13 cellular contexts compared by ENCODE assay signal in the genomic region with DNA sequence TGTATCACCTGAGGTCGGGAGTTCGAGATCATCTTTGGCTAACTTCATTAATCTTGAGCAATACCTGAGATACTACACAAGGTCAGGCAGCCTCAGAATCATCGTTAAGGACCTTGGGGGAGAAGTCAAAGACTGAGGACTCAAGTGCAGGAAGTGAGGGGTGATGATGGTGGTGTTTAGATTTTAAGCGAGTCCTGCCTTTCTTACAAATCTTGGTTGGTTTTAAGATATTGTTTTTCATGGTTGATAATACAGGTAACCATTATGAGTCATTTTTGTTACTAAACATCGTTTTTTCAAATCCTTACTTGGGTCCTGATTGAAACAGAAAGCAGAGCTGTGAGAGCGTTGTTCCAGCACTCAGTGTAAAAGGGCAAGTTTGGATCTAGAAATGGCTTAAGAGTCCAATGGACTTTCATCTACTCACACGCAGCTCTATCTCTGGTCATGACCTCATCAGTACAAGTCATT. TPM values are rescaled to one million over a fixed set of nuclear protein-coding genes. Genes with fewer than 3 reads are reported as not detected.
DNase-seq lines count a peak whose midpoint lies in the region; ATAC-seq, FAIRE-seq and TF ChIP-seq lines count a peak whose summit lies in the region.
"Had no signal": no experiment of that assay in that cellular context is flagged by ENCODE, and none has a peak within 500 bp of the region (broad histone marks: within the 10 kb centered on the region; RNA-seq: fewer than 3 reads in every experiment).

No MANE protein-coding gene starts in this region.

- peaks cover 11 to 15% of the 10 kb centered on the region in 2 donors for H3K4me1 ChIP-seq in kidney (ENCODE audit: control insufficient read depth in 1 of 2, insufficient read depth in 1 of 2, low read depth in 1 of 2, low read length in 2 of 2)
- H3K4me1 ChIP-seq: A549 had no signal

- peak; percentile 34 for DNase-seq in activated CD4-positive, alpha-beta T cell treated with anti-CD3 and anti-CD28 coated beads, Interleukin-2, amount 10 ng/mL, durations not matched to agents 7 days and 5 days
- DNase-seq in activated CD4-positive, alpha-beta T cell treated with anti-CD3 and anti-CD28 coated beads, Interleukin-2, amount 50 U/mL, for 1 hour = no peak
- DNase-seq in activated CD4-positive, alpha-beta memory T cell treated with anti-CD3 and anti-CD28 coated beads for 36 hours = peak; percentile 66
- DNase-seq in natural killer cell treated with Interleukin-12 subunit alpha and Interleukin-12 subunit beta and Interleukin-15 and Interleukin-18, amount 100 ng/mL, for 72 hours (ENCODE audit: low spot score) = no peak
- DNase-seq in dermis blood vessel endothelial cell = no peak
- no peak for DNase-seq in kidney
- DNase-seq: DND-41, NCI-H187 treated with DMSO at 0.1 percent for 48 hours had no signal

- CTCF ChIA-PET in activated CD4-positive, alpha-beta T cell treated with anti-CD3 and anti-CD28 coated beads, Interleukin-2, amount 10 ng/mL, durations not matched to agents 7 days and 5 days (lab: Charles Lee) = interaction anchor here (0.6 to 9.6 kb wide), 11 partner anchors 19 to 1084 kb away, joined by 3 to 194 read pairs (median 5); no protein-coding TSS in a partner anchor
- CTCF ChIA-PET in activated CD4-positive, alpha-beta memory T cell treated with anti-CD3 and anti-CD28 coated beads for 36 hours (lab: Charles Lee) = interaction anchor here (0.9 to 9.5 kb wide), 8 partner anchors 31 to 131 kb away, joined by 3 to 551 read pairs (median 4); no protein-coding TSS in a partner anchor

- peaks cover 84% of the 10 kb centered on the region for H3K36me3 Mint-ChIP-seq in activated CD4-positive, alpha-beta T cell treated with anti-CD3 and anti-CD28 coated beads, Interleukin-2, amount 10 ng/mL, durations not matched to agents 7 days and 5 days (ENCODE audit: low read depth)
- peaks cover 83% of the 10 kb centered on the region for H3K36me3 Mint-ChIP-seq in activated CD4-positive, alpha-beta memory T cell treated with anti-CD3 and anti-CD28 coated beads for 36 hours
- peaks cover 64% of the 10 kb centered on the region for H3K36me3 Mint-ChIP-seq in natural killer cell treated with Interleukin-12 subunit alpha and Interleukin-12 subunit beta and Interleukin-15 and Interleukin-18, amount 100 ng/mL, for 72 hours

- no peaks in the 10 kb centered on the region for H3K9me3 Mint-ChIP-seq in activated CD4-positive, alpha-beta T cell treated with anti-CD3 and anti-CD28 coated beads, Interleukin-2, amount 10 ng/mL, durations not matched to agents 7 days and 5 days
- no peaks in the 10 kb centered on the region for H3K9me3 Mint-ChIP-seq in activated CD4-positive, alpha-beta memory T cell treated with anti-CD3 and anti-CD28 coated beads for 36 hours
- H3K9me3 Mint-ChIP-seq in natural killer cell treated with Interleukin-12 subunit alpha and Interleukin-12 subunit beta and Interleukin-15 and Interleukin-18, amount 100 ng/mL, for 72 hours = no peaks in the 10 kb centered on the region
- H3K9me3 Mint-ChIP-seq: dendritic cell treated with granulocyte-macrophage colony-stimulating factor and Interleukin-4, amounts not matched to agents 40 ng/mL and 50 ng/mL, for 4 days had no signal

- POLR2A ChIA-PET in activated CD4-positive, alpha-beta T cell treated with anti-CD3 and anti-CD28 coated beads, Interleukin-2, amount 10 ng/mL, durations not matched to agents 7 days and 5 days (lab: Charles Lee) = interaction anchor here (0.6 to 2.1 kb wide), 6 partner anchors 53 to 128 kb away, joined by 3 to 7 read pairs (median 3); no protein-coding TSS in a partner anchor
- POLR2A ChIA-PET in activated CD4-positive, alpha-beta memory T cell treated with anti-CD3 and anti-CD28 coated beads for 36 hours (lab: Charles Lee) = interaction anchor here (0.6 to 9.6 kb wide), 15 partner anchors 8 to 139 kb away, joined by 3 to 394 read pairs (median 5); no protein-coding TSS in a partner anchor

- H3K36me3 ChIP-seq in kidney (ENCODE audit: control insufficient read depth in 1 of 2, insufficient read depth in 2 of 2, low read length in 2 of 2) = no peaks in the 10 kb centered on the region

- peak; percentile 25 for ATAC-seq in HG02759 (IDR thresholded peaks at IDR 0.05; ENCODE audit: unreplicated experiment)
- ATAC-seq in natural killer cell treated with Interleukin-12 subunit alpha and Interleukin-12 subunit beta and Interleukin-15 and Interleukin-18, amount 100 ng/mL, for 72 hours = peak in 1 of 2 donors; percentile 19
- ATAC-seq in HG03439 (IDR thresholded peaks at IDR 0.05; ENCODE audit: unreplicated experiment) = no peak
- ATAC-seq: A549 had no signal

- no peaks in the 10 kb centered on the region for H3K27me3 Mint-ChIP-seq in activated CD4-positive, alpha-beta T cell treated with anti-CD3 and anti-CD28 coated beads, Interleukin-2, amount 10 ng/mL, durations not matched to agents 7 days and 5 days
- H3K27me3 Mint-ChIP-seq in activated CD4-positive, alpha-beta memory T cell treated with anti-CD3 and anti-CD28 coated beads for 36 hours = no peaks in the 10 kb centered on the region
- H3K27me3 Mint-ChIP-seq in natural killer cell treated with Interleukin-12 subunit alpha and Interleukin-12 subunit beta and Interleukin-15 and Interleukin-18, amount 100 ng/mL, for 72 hours = no peaks in the 10 kb centered on the region

- H3K4me1 Mint-ChIP-seq in activated CD4-positive, alpha-beta T cell treated with anti-CD3 and anti-CD28 coated beads, Interleukin-2, amount 10 ng/mL, durations not matched to agents 7 days and 5 days = peaks cover 67% of the 10 kb centered on the region
- peaks cover 72% of the 10 kb centered on the region for H3K4me1 Mint-ChIP-seq in activated CD4-positive, alpha-beta memory T cell treated with anti-CD3 and anti-CD28 coated beads for 36 hours (ENCODE audit: low read depth)
- peaks cover 71 to 82% of the 10 kb centered on the region in 2 donors for H3K4me1 Mint-ChIP-seq in natural killer cell treated with Interleukin-12 subunit alpha and Interleukin-12 subunit beta and Interleukin-15 and Interleukin-18, amount 100 ng/mL, for 72 hours (ENCODE audit: low read depth in 2 of 2)

- H3K9me3 ChIP-seq in kidney (ENCODE audit: control insufficient read depth in 1 of 2, low read length in 2 of 2) = no peaks in the 10 kb centered on the region
- H3K9me3 ChIP-seq: A549 had no signal

- peak overlapping the region; percentile 95 for H3K27ac Mint-ChIP-seq in activated CD4-positive, alpha-beta T cell treated with anti-CD3 and anti-CD28 coated beads, Interleukin-2, amount 10 ng/mL, durations not matched to agents 7 days and 5 days
- peak overlapping the region; percentile 99 for H3K27ac Mint-ChIP-seq in activated CD4-positive, alpha-beta memory T cell treated with anti-CD3 and anti-CD28 coated beads for 36 hours
- H3K27ac Mint-ChIP-seq in natural killer cell treated with Interleukin-12 subunit alpha and Interleukin-12 subunit beta and Interleukin-15 and Interleukin-18, amount 100 ng/mL, for 72 hours = peak overlapping the region; percentile 87 to 94
- H3K27ac Mint-ChIP-seq: dendritic cell treated with granulocyte-macrophage colony-stimulating factor and Interleukin-4, amounts not matched to agents 40 ng/mL and 50 ng/mL, for 4 days had no signal

- H3K4me3 ChIP-seq in kidney (ENCODE audit: low read length in 2 of 2) = peak overlapping the region in 1 of 2 donors; percentile 59
- H3K4me3 ChIP-seq: A549 had no signal

- no peak overlapping the region for H3K9ac ChIP-seq in kidney (ENCODE audit: low read length in 2 of 2)

- TF ChIP-seq CTCF in kidney (IDR thresholded peaks at IDR 0.05; ENCODE audit: borderline replicate concordance, extremely low read depth, insufficient read depth) = no peak

- intact Hi-C loops in activated CD4-positive, alpha-beta memory T cell treated with anti-CD3 and anti-CD28 coated beads for 36 hours (cut with micrococcal nuclease) = loop anchor here (1.0 kb wide), 7 partner anchors 51 to 128 kb away; no protein-coding TSS in a partner anchor
- intact Hi-C loops in kidney (cut with DNase I) = no loop called here

- no peak overlapping the region for H3K27ac ChIP-seq in kidney (ENCODE audit: low read depth in 2 of 2, low read length in 2 of 2)
- H3K27ac ChIP-seq: A549 had no signal

- FAIRE-seq in kidney (lab: Jason Lieb, UNC) = no peak
- FAIRE-seq: A549, urothelium cell line had no signal

- peak overlapping the region; percentile 98 for H3K4me3 Mint-ChIP-seq in activated CD4-positive, alpha-beta T cell treated with anti-CD3 and anti-CD28 coated beads, Interleukin-2, amount 10 ng/mL, durations not matched to agents 7 days and 5 days
- peak overlapping the region; percentile 95 for H3K4me3 Mint-ChIP-seq in activated CD4-positive, alpha-beta memory T cell treated with anti-CD3 and anti-CD28 coated beads for 36 hours
- peak overlapping the region; percentile 91 for H3K4me3 Mint-ChIP-seq in natural killer cell treated with Interleukin-12 subunit alpha and Interleukin-12 subunit beta and Interleukin-15 and Interleukin-18, amount 100 ng/mL, for 72 hours
- H3K4me3 Mint-ChIP-seq: dendritic cell treated with granulocyte-macrophage colony-stimulating factor and Interleukin-4, amounts not matched to agents 40 ng/mL and 50 ng/mL, for 4 days had no signal

RNA-seq across cellular contexts. Expression of a gene that starts 4.1 kb away (rescaled TPM):
- total RNA-seq in activated CD4-positive, alpha-beta T cell treated with anti-CD3 and anti-CD28 coated beads, Interleukin-2, amount 10 ng/mL, durations not matched to agents 7 days and 5 days = 100 to 1,000 TPM; 185 to 204 TPM
- total RNA-seq in activated CD4-positive, alpha-beta memory T cell treated with anti-CD3 and anti-CD28 coated beads for 36 hours = 100 to 1,000 TPM; 167 to 174 TPM
- 100 to 1,000 TPM; 154 to 241 TPM for total RNA-seq in natural killer cell treated with Interleukin-12 subunit alpha and Interleukin-12 subunit beta and Interleukin-15 and Interleukin-18, amount 100 ng/mL, for 72 hours
- total RNA-seq in dermis blood vessel endothelial cell (0.37 and 0.51 TPM in 2 replicates), kidney (12.5 TPM)
- polyA plus RNA-seq in kidney (ENCODE audit: insufficient read depth, low read depth, low replicate concordance) = 3.4 TPM

Comparison
In these comparisons a context has a peak if more than half of its experiments do, and no peak if none do; other contexts are left out.
1. DNase-seq: peak in activated CD4-positive, alpha-beta T cell treated with anti-CD3 and anti-CD28 coated beads, Interleukin-2, amount 10 ng/mL, durations not matched to agents 7 days and 5 days (single experiment) and activated CD4-positive, alpha-beta memory T cell treated with anti-CD3 and anti-CD28 coated beads for 36 hours (single experiment); none in activated CD4-positive, alpha-beta T cell treated with anti-CD3 and anti-CD28 coated beads, Interleukin-2, amount 50 U/mL, for 1 hour (single experiment), natural killer cell treated with Interleukin-12 subunit alpha and Interleukin-12 subunit beta and Interleukin-15 and Interleukin-18, amount 100 ng/mL, for 72 hours (single experiment), dermis blood vessel endothelial cell (single experiment) and kidney (single experiment).
2. RNA of a gene that starts 4.1 kb away (total RNA-seq): 154 to 241 TPM in natural killer cell treated with Interleukin-12 subunit alpha and Interleukin-12 subunit beta and Interleukin-15 and Interleukin-18, amount 100 ng/mL, for 72 hours, 185 to 204 TPM in activated CD4-positive, alpha-beta T cell treated with anti-CD3 and anti-CD28 coated beads, Interleukin-2, amount 10 ng/mL, durations not matched to agents 7 days and 5 days and 167 to 174 TPM in activated CD4-positive, alpha-beta memory T cell treated with anti-CD3 and anti-CD28 coated beads for 36 hours; 12.5 TPM in kidney (single experiment) and 0.37 to 0.51 TPM in dermis blood vessel endothelial cell; every median in the first group is over 10 times any median in the second.
3. Peak in every context shown above with its lines, with median percentiles within 50 percentile points of each other: H3K27ac Mint-ChIP-seq and H3K4me3 Mint-ChIP-seq.